Comparison of ENCODE assay signal across 1 cellular context in the genomic region with DNA sequence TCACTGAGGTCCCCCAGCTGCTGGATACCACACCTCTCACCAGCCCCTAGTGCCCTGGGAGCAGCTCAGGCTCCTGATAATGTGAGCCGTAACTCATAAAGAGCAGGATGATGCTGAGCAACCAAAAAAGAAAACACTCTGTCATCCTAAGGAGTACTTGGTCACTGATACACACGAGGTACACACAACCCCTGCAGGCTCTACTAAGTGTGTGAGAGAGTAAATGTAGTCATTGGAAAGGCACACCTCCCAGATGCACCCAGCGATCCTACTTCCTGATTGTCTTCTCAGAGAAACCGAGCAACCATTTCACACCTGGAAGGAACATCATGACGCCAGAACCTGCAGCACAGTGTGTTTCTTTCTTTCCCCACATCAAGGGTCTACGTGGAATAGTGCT.
TF ChIP-seq lines count a peak whose summit lies in the region.

No MANE protein-coding gene starts in this region.

TF ChIP-seq in K562, 482 proteins besides CTCF, POLR2A, EP300 and RAD21:
- TF ChIP-seq, protein P1, sequence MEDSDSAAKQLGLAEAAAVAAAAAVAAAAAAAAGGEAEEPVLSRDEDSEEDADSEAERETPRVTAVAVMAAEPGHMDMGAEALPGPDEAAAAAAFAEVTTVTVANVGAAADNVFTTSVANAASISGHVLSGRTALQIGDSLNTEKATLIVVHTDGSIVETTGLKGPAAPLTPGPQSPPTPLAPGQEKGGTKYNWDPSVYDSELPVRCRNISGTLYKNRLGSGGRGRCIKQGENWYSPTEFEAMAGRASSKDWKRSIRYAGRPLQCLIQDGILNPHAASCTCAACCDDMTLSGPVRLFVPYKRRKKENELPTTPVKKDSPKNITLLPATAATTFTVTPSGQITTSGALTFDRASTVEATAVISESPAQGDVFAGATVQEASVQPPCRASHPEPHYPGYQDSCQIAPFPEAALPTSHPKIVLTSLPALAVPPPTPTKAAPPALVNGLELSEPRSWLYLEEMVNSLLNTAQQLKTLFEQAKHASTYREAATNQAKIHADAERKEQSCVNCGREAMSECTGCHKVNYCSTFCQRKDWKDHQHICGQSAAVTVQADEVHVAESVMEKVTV (CRISPR knock-in tag; IDR thresholded peaks at IDR 0.05): no peak
- TF ChIP-seq ZNF717 (CRISPR knock-in tag; IDR thresholded peaks at IDR 0.05) (no peak), ZNF217 (CRISPR knock-in tag; IDR thresholded peaks at IDR 0.05) (no peak), NONO (IDR thresholded peaks at IDR 0.05; ENCODE audit: low read depth in 2 of 2, low read length in 1 of 2) (no peak), NFIC (IDR thresholded peaks at IDR 0.05) (no peak), MCM2 (IDR thresholded peaks at IDR 0.05; ENCODE audit: low read depth) (no peak), ZNF699 (CRISPR knock-in tag; IDR thresholded peaks at IDR 0.05; ENCODE audit: insufficient replicate concordance) (no peak), ZNF124 (CRISPR knock-in tag; IDR thresholded peaks at IDR 0.05) (no peak)
- TF ChIP-seq, protein P2, sequence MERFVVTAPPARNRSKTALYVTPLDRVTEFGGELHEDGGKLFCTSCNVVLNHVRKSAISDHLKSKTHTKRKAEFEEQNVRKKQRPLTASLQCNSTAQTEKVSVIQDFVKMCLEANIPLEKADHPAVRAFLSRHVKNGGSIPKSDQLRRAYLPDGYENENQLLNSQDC (CRISPR knock-in tag; IDR thresholded peaks at IDR 0.05): no peak
- TF ChIP-seq, protein P3, sequence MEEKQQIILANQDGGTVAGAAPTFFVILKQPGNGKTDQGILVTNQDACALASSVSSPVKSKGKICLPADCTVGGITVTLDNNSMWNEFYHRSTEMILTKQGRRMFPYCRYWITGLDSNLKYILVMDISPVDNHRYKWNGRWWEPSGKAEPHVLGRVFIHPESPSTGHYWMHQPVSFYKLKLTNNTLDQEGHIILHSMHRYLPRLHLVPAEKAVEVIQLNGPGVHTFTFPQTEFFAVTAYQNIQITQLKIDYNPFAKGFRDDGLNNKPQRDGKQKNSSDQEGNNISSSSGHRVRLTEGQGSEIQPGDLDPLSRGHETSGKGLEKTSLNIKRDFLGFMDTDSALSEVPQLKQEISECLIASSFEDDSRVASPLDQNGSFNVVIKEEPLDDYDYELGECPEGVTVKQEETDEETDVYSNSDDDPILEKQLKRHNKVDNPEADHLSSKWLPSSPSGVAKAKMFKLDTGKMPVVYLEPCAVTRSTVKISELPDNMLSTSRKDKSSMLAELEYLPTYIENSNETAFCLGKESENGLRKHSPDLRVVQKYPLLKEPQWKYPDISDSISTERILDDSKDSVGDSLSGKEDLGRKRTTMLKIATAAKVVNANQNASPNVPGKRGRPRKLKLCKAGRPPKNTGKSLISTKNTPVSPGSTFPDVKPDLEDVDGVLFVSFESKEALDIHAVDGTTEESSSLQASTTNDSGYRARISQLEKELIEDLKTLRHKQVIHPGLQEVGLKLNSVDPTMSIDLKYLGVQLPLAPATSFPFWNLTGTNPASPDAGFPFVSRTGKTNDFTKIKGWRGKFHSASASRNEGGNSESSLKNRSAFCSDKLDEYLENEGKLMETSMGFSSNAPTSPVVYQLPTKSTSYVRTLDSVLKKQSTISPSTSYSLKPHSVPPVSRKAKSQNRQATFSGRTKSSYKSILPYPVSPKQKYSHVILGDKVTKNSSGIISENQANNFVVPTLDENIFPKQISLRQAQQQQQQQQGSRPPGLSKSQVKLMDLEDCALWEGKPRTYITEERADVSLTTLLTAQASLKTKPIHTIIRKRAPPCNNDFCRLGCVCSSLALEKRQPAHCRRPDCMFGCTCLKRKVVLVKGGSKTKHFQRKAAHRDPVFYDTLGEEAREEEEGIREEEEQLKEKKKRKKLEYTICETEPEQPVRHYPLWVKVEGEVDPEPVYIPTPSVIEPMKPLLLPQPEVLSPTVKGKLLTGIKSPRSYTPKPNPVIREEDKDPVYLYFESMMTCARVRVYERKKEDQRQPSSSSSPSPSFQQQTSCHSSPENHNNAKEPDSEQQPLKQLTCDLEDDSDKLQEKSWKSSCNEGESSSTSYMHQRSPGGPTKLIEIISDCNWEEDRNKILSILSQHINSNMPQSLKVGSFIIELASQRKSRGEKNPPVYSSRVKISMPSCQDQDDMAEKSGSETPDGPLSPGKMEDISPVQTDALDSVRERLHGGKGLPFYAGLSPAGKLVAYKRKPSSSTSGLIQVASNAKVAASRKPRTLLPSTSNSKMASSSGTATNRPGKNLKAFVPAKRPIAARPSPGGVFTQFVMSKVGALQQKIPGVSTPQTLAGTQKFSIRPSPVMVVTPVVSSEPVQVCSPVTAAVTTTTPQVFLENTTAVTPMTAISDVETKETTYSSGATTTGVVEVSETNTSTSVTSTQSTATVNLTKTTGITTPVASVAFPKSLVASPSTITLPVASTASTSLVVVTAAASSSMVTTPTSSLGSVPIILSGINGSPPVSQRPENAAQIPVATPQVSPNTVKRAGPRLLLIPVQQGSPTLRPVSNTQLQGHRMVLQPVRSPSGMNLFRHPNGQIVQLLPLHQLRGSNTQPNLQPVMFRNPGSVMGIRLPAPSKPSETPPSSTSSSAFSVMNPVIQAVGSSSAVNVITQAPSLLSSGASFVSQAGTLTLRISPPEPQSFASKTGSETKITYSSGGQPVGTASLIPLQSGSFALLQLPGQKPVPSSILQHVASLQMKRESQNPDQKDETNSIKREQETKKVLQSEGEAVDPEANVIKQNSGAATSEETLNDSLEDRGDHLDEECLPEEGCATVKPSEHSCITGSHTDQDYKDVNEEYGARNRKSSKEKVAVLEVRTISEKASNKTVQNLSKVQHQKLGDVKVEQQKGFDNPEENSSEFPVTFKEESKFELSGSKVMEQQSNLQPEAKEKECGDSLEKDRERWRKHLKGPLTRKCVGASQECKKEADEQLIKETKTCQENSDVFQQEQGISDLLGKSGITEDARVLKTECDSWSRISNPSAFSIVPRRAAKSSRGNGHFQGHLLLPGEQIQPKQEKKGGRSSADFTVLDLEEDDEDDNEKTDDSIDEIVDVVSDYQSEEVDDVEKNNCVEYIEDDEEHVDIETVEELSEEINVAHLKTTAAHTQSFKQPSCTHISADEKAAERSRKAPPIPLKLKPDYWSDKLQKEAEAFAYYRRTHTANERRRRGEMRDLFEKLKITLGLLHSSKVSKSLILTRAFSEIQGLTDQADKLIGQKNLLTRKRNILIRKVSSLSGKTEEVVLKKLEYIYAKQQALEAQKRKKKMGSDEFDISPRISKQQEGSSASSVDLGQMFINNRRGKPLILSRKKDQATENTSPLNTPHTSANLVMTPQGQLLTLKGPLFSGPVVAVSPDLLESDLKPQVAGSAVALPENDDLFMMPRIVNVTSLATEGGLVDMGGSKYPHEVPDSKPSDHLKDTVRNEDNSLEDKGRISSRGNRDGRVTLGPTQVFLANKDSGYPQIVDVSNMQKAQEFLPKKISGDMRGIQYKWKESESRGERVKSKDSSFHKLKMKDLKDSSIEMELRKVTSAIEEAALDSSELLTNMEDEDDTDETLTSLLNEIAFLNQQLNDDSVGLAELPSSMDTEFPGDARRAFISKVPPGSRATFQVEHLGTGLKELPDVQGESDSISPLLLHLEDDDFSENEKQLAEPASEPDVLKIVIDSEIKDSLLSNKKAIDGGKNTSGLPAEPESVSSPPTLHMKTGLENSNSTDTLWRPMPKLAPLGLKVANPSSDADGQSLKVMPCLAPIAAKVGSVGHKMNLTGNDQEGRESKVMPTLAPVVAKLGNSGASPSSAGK (IDR thresholded peaks at IDR 0.05): no peak
